In the genomic region with DNA sequence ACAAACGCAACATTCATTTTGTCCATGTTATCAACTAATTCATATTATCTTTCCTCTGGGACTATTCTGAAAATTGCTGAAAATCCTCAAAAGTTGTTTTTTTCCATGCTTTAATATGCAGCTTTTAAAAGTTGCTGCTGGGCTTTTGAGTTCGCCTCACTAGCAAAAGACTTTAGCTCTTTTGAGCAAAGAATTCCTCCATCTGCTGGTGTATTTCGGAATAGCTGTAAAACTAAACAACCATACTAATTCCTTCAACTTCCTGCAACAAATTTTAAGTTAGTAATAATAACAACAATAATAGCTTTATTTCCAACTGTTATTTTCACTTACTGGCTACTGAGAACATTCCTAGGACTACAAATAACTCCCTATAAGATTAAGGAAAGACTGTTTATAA, we compare ENCODE assay signal across 8 cellular contexts. TPM values are rescaled to one million over a fixed set of nuclear protein-coding genes. Genes with fewer than 3 reads are reported as not detected.
DNase-seq lines count a peak whose midpoint lies in the region; ATAC-seq and TF ChIP-seq lines count a peak whose summit lies in the region.

No MANE protein-coding gene starts in this region.

- peak; percentile 68 for TF ChIP-seq CTCF in foreskin keratinocyte (conservative IDR thresholded peaks at IDR 0.05)
- peak; percentile 35 to 38 for TF ChIP-seq CTCF in tibial artery (IDR thresholded peaks at IDR 0.05)

- no peak overlapping the region for H3K4me3 ChIP-seq in tibial artery

- H3K4me1 ChIP-seq in foreskin keratinocyte: no peaks in the 10 kb centered on the region
- no peaks in the 10 kb centered on the region for H3K4me1 ChIP-seq in tibial artery

- intact Hi-C loops in tibial artery (cut with DNase I; ENCODE audit: low total_unique reads): no loop called here
- intact Hi-C loops in cardiac septum (cut with DNase I): no loop called here

- DNase-seq in SIG-M5 treated with dmso at 0.1 percent for 504 hours (lab: John Stamatoyannopoulos, UW; ENCODE audit: unreplicated experiment) (peak; percentile 15), SIG-M5 (lab: John Stamatoyannopoulos, UW) (no peak), RKO (ENCODE audit: low spot score) (peak; percentile 54), foreskin keratinocyte (peak in 1 of 2 donors; percentile 26), tibial artery (no peak), GM19240 (ENCODE audit: insufficient read length, low spot score) (no peak), cardiac septum (ENCODE audit: low spot score) (no peak)
- DNase-seq in stimulated activated naive CD4-positive, alpha-beta T cell treated with Interleukin-2 at 50 U/mL for 16 hours (lab: John Stamatoyannopoulos, UW): no peak

- H3K36me3 ChIP-seq in tibial artery: peaks cover 0 to 39% (median 8%) of the 10 kb centered on the region in 3 donors

- ATAC-seq in foreskin keratinocyte: no peak

- H3K27me3 ChIP-seq in foreskin keratinocyte: no peaks in the 10 kb centered on the region
- no peaks in the 10 kb centered on the region for H3K27me3 ChIP-seq in tibial artery

- H3K9me3 ChIP-seq in tibial artery: no peaks in the 10 kb centered on the region

- no peak overlapping the region for H3K27ac ChIP-seq in foreskin keratinocyte
- H3K27ac ChIP-seq in tibial artery: no peak overlapping the region

RNA-seq across cellular contexts. Expression of a gene that starts 14.2 kb away (rescaled TPM):
- 18.7 and 20.6 TPM in 2 replicates for total RNA-seq in foreskin keratinocyte
- polyA plus RNA-seq in foreskin keratinocyte: 10.0 and 13.0 TPM in 2 replicates
- 18.0 TPM for total RNA-seq in cardiac septum

Comparison
In these comparisons a context has a peak if more than half of its experiments do, and no peak if none do; other contexts are left out.
1. DNase-seq: peak in SIG-M5 treated with dmso at 0.1 percent for 504 hours (single experiment) and RKO (single experiment); none in SIG-M5 (single experiment), tibial artery (0 of 2), GM19240 (single experiment), cardiac septum (single experiment) and stimulated activated naive CD4-positive, alpha-beta T cell treated with Interleukin-2 at 50 U/mL for 16 hours (single experiment).